ENCODE assay signal across 10 cellular contexts in the genomic region with DNA sequence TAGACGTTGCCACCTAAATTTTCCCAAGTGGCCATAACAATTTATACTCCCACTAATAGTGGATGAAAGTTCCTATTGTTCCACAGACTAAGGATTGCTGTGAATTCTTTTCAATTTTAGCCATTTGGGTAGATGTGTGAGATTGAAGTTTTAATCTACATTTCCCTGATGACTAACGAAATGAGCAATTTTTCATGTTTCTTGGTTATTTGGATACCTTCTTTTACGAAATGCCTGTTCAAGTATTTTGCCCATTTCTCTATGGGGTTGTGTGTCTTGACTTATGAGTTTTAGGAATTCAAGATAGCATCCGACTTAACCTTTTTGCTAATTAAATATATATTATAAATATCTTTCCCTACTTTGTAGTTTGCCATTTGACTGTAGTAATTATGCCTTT.
"Had no signal": no experiment of that assay in that cellular context is flagged by ENCODE, and none has a peak within 500 bp of the region (broad histone marks: within the 10 kb centered on the region; RNA-seq: fewer than 3 reads in every experiment).

No MANE protein-coding gene starts in this region.

- DNase-seq: GM23248, GOT3, H7, H9, HCEC 1CT, HFFc6 had no signal

- H3K4me1 ChIP-seq: HAP-1 had no signal

- FAIRE-seq: H1, H54 had no signal

- H3K9me3 ChIP-seq: HAP-1 had no signal

- H3K4me3 ChIP-seq: GM23248, GM23338, HAP-1 had no signal

- H3K27ac ChIP-seq: GM23248 had no signal

- H3K36me3 ChIP-seq: HAP-1 had no signal
